Comparison of ENCODE assay signal across 16 cellular contexts in the genomic region with DNA sequence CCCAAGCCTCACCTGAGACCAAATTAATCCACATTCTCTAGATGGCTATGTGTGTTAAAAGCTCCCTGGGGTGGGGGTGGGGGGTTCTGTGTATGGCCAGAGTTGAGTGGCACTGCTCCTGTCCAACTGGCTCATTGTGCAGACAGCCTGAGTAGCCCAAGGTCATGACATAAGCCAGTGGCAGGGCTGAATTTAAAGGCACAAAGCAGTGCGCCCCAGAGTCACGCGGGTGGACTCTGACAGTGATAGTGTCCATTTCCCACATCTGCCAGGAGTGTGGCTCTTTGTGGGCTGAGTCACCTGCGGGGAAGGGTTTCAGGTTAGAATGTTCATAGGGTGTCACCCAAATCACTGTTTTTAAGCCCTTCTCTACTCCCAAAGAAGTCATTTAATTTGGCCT. TPM values are rescaled to one million over a fixed set of nuclear protein-coding genes. Genes with fewer than 3 reads are reported as not detected.
DNase-seq lines count a peak whose midpoint lies in the region; ATAC-seq and TF ChIP-seq lines count a peak whose summit lies in the region.
"Had no signal": no experiment of that assay in that cellular context is flagged by ENCODE, and none has a peak within 500 bp of the region (broad histone marks: within the 10 kb centered on the region; RNA-seq: fewer than 3 reads in every experiment).

No MANE protein-coding gene starts in this region.

- peak overlapping the region; percentile 50 for H2AK5ac ChIP-seq in IMR-90 (ENCODE audit: low read depth, low read length)

- no peak for TF ChIP-seq RAD21 in IMR-90 (IDR thresholded peaks at IDR 0.05; ENCODE audit: low read length)

- H2BK15ac ChIP-seq in IMR-90 (ENCODE audit: low read depth, low read length) = no peak overlapping the region

- H3K23ac ChIP-seq in IMR-90 (ENCODE audit: low read depth, low read length) = no peak overlapping the region

- TF ChIP-seq CTCF in IMR-90 (conservative IDR thresholded peaks at IDR 0.05; ENCODE audit: low read depth, low read length) = no peak
- no peak for TF ChIP-seq CTCF in body of pancreas (IDR thresholded peaks at IDR 0.05)
- TF ChIP-seq CTCF in hepatocyte (IDR thresholded peaks at IDR 0.05; ENCODE audit: poor library complexity) = no peak
- no peak for TF ChIP-seq CTCF in activated CD8-positive, alpha-beta T cell treated with anti-CD3 and anti-CD28 coated beads for 36 hours (IDR thresholded peaks at IDR 0.05)

- H3K56ac ChIP-seq in IMR-90 (ENCODE audit: extremely low read depth, insufficient read depth, low read length) = no peak overlapping the region

- no peak overlapping the region for H4K91ac ChIP-seq in IMR-90 (ENCODE audit: insufficient read depth, low read depth, low read length)

- H3K4me2 ChIP-seq in IMR-90 (ENCODE audit: low read depth, low read length) (no peak overlapping the region), hepatocyte (peak overlapping the region; percentile 65)

- H3K4me1 Mint-ChIP-seq in activated CD8-positive, alpha-beta T cell treated with anti-CD3 and anti-CD28 coated beads for 36 hours (ENCODE audit: low read depth) = no peaks in the 10 kb centered on the region
- H3K4me1 Mint-ChIP-seq in T-helper 17 cell = peaks cover 2% of the 10 kb centered on the region
- H3K4me1 Mint-ChIP-seq: activated naive CD4-positive, alpha-beta T cell treated with anti-CD3 and anti-CD28 coated beads, Interleukin-2, amount 50 U/mL, for 24 hours; naive thymus-derived CD8-positive, alpha-beta T cell had no signal

- H3K9me3 Mint-ChIP-seq in activated CD8-positive, alpha-beta T cell treated with anti-CD3 and anti-CD28 coated beads for 36 hours = no peaks in the 10 kb centered on the region
- H3K9me3 Mint-ChIP-seq: activated naive CD4-positive, alpha-beta T cell treated with anti-CD3 and anti-CD28 coated beads, Interleukin-2, amount 50 U/mL, for 24 hours; naive thymus-derived CD8-positive, alpha-beta T cell had no signal

- no peak overlapping the region for H4K5ac ChIP-seq in IMR-90 (ENCODE audit: low read depth, low read length)

- TF ChIP-seq POLR2A in IMR-90 (IDR thresholded peaks at IDR 0.05; ENCODE audit: low read depth, low read length) (no peak), body of pancreas (IDR thresholded peaks at IDR 0.05) (no peak)

- H3K4me1 ChIP-seq in IMR-90 (ENCODE audit: control insufficient read depth, insufficient read depth, low read length) = peaks cover 10% of the 10 kb centered on the region
- H3K4me1 ChIP-seq in body of pancreas = peaks cover 35% of the 10 kb centered on the region
- H3K4me1 ChIP-seq in hepatocyte (ENCODE audit: insufficient read depth) = peaks cover 29% of the 10 kb centered on the region
- H3K4me1 ChIP-seq in stomach smooth muscle (ENCODE audit: control insufficient read depth, insufficient read depth, low read length) = peaks cover 17% of the 10 kb centered on the region

- WGBS in IMR-90 (ENCODE audit: extremely low coverage in 2 of 2, insufficient read length in 1 of 2), 2 experiments = 100% methylated on average over 1 of the region's 4 CpGs; no CpG with 5 or more reads in 1 of the 2 experiments
- 26 to 31% methylated on average over 4 of the region's 4 CpGs for WGBS in body of pancreas, 2 donors
- WGBS in hepatocyte (ENCODE audit: low lambda C conversion rate, missing lambda C conversion rate) = 66% methylated on average over 4 of the region's 4 CpGs

- no TSS peak for BruUV-seq in IMR-90 (replicated peaks; lab: Mats Ljungman, UMichigan)

- H3K9ac ChIP-seq in IMR-90 (ENCODE audit: low read depth, low read length) = no peak overlapping the region
- H3K9ac ChIP-seq in stomach smooth muscle (ENCODE audit: low read length in 2 of 2) = no peak overlapping the region

- H3K27ac Mint-ChIP-seq in activated CD8-positive, alpha-beta T cell treated with anti-CD3 and anti-CD28 coated beads for 36 hours = no peak overlapping the region
- no peak overlapping the region for H3K27ac Mint-ChIP-seq in T-helper 17 cell
- H3K27ac Mint-ChIP-seq: activated naive CD4-positive, alpha-beta T cell treated with anti-CD3 and anti-CD28 coated beads, Interleukin-2, amount 50 U/mL, for 24 hours had no signal

- H3K36me3 ChIP-seq in IMR-90 (ENCODE audit: control insufficient read depth, insufficient read depth, low read length) = no peaks in the 10 kb centered on the region
- no peaks in the 10 kb centered on the region for H3K36me3 ChIP-seq in body of pancreas (replicated peaks in 1 of 2; ENCODE audit: insufficient read depth in 1 of 2, low read depth in 2 of 2)
- no peaks in the 10 kb centered on the region for H3K36me3 ChIP-seq in hepatocyte (replicated peaks; ENCODE audit: insufficient read depth, low read depth)
- no peaks in the 10 kb centered on the region for H3K36me3 ChIP-seq in stomach smooth muscle (ENCODE audit: control insufficient read depth in 2 of 2, insufficient read depth in 2 of 2, low read length in 2 of 2)

- peak overlapping the region; percentile 25 for H2AK9ac ChIP-seq in IMR-90 (replicated peaks; ENCODE audit: low read depth, low read length, poor library complexity)

- no peak overlapping the region for H3K27ac ChIP-seq in IMR-90 (ENCODE audit: insufficient read depth, low read length)
- H3K27ac ChIP-seq in body of pancreas = peak overlapping the region; percentile 49 to 61 (median 54)
- H3K27ac ChIP-seq in hepatocyte = peak overlapping the region; percentile 63
- H3K27ac ChIP-seq in stomach smooth muscle (ENCODE audit: low read length) = peak overlapping the region; percentile 46

- no peak overlapping the region for H4K8ac ChIP-seq in IMR-90 (ENCODE audit: low read depth in 2 of 2, low read length in 2 of 2)

- POLR2A ChIA-PET in IMR-90 (lab: Charles Lee; ENCODE audit: unreplicated experiment) = no interaction called here
- POLR2A ChIA-PET in activated CD8-positive, alpha-beta T cell treated with anti-CD3 and anti-CD28 coated beads for 36 hours (lab: Charles Lee) = no interaction called here

- H3K18ac ChIP-seq in IMR-90 (ENCODE audit: low read depth, low read length) = no peak overlapping the region

- H3K27me3 Mint-ChIP-seq in activated CD8-positive, alpha-beta T cell treated with anti-CD3 and anti-CD28 coated beads for 36 hours = peaks cover 3% of the 10 kb centered on the region
- H3K27me3 Mint-ChIP-seq in T-helper 17 cell = peaks cover 29% of the 10 kb centered on the region
- H3K27me3 Mint-ChIP-seq: activated naive CD4-positive, alpha-beta T cell treated with anti-CD3 and anti-CD28 coated beads, Interleukin-2, amount 50 U/mL, for 24 hours had no signal

- no peak for DNase-seq in IMR-90
- peak; percentile 65 to 85 (median 76) for DNase-seq in body of pancreas
- DNase-seq in hepatocyte (ENCODE audit: low spot score) = peak; percentile 25
- no peak for DNase-seq in activated CD8-positive, alpha-beta T cell treated with anti-CD3 and anti-CD28 coated beads for 36 hours
- no peak for DNase-seq in T-helper 17 cell
- DNase-seq in NCI-H128 (lab: John Stamatoyannopoulos, UW; ENCODE audit: unreplicated experiment) = no peak
- DNase-seq: activated CD4-positive, CD25-positive, alpha-beta regulatory T cell; cerebellar nuclear complex; GOT3; naive thymus-derived CD8-positive, alpha-beta T cell; NCI-H1048; stimulated activated naive CD4-positive, alpha-beta T cell treated with Interleukin-2 at 50 U/mL for 16 hours had no signal

- H3K14ac ChIP-seq in IMR-90 (replicated peaks; ENCODE audit: low read depth, low read length) = no peak overlapping the region

- no peak overlapping the region for H3K4ac ChIP-seq in IMR-90 (ENCODE audit: low read depth, low read length)

- dilution Hi-C loops in IMR-90 (cut with HindIII; ENCODE audit: low sequenced_read_pairs, unreplicated experiment) = no loop called here

- H2BK20ac ChIP-seq in IMR-90 (ENCODE audit: low read depth, low read length) = no peak overlapping the region

- intact Hi-C loops in IMR-90 (cut with micrococcal nuclease) (no loop called here), body of pancreas (cut with DNase I) (no loop called here)
- intact Hi-C loops in activated CD8-positive, alpha-beta T cell treated with anti-CD3 and anti-CD28 coated beads for 36 hours (cut with micrococcal nuclease) = no loop called here

- H3K9me2 ChIP-seq in hepatocyte (replicated peaks; ENCODE audit: insufficient read depth) = no peaks in the 10 kb centered on the region

- H3K4me3 ChIP-seq in IMR-90 (ENCODE audit: insufficient read depth, low read depth, low read length) (no peak overlapping the region), body of pancreas (no peak overlapping the region), hepatocyte (no peak overlapping the region), stomach smooth muscle (ENCODE audit: low read length in 2 of 2) (no peak overlapping the region)

- H3K79me1 ChIP-seq in IMR-90 (ENCODE audit: low read depth in 1 of 2, low read length in 2 of 2) = peaks cover 3 to 15% of the 10 kb centered on the region in 2 experiments; a peak in 2 of 4 replicates

- H3K79me2 ChIP-seq in hepatocyte = no peaks in the 10 kb centered on the region

- in situ Hi-C loops in IMR-90 (cut with MboI; ENCODE audit: low sequenced_read_pairs) = no loop called here

- CTCF ChIA-PET in IMR-90 (lab: Yijun Ruan, JAX) = interaction anchor here (0.5 kb wide), 1 partner anchor 238 kb away, joined by 5 read pairs; no protein-coding TSS in a partner anchor
- CTCF ChIA-PET in activated CD8-positive, alpha-beta T cell treated with anti-CD3 and anti-CD28 coated beads for 36 hours (lab: Charles Lee) = interaction anchor here (1.8 kb wide), 1 partner anchor 14 kb away, joined by 9 read pairs; no protein-coding TSS in a partner anchor

- no peak overlapping the region for H2BK5ac ChIP-seq in IMR-90 (ENCODE audit: low read depth, low read length, poor library complexity, severe bottlenecking)

- H3K9me3 ChIP-seq in IMR-90 (ENCODE audit: control insufficient read depth, insufficient read depth, low read length) (no peaks in the 10 kb centered on the region), body of pancreas (no peaks in the 10 kb centered on the region), hepatocyte (ENCODE audit: low read depth) (no peaks in the 10 kb centered on the region), stomach smooth muscle (ENCODE audit: control insufficient read depth in 2 of 2, low read length in 2 of 2) (no peaks in the 10 kb centered on the region), T-helper 17 cell (ENCODE audit: control insufficient read depth, low read length, poor library complexity, severe bottlenecking) (no peaks in the 10 kb centered on the region)

- H2AFZ ChIP-seq in IMR-90 (replicated peaks; ENCODE audit: low read length, poor library complexity) (peak overlapping the region; percentile 26), hepatocyte (no peak overlapping the region)

- no peaks in the 10 kb centered on the region for H3K36me3 Mint-ChIP-seq in activated CD8-positive, alpha-beta T cell treated with anti-CD3 and anti-CD28 coated beads for 36 hours (ENCODE audit: low read depth)
- H3K36me3 Mint-ChIP-seq in T-helper 17 cell (ENCODE audit: low read depth) = no peaks in the 10 kb centered on the region
- H3K36me3 Mint-ChIP-seq: activated naive CD4-positive, alpha-beta T cell treated with anti-CD3 and anti-CD28 coated beads, Interleukin-2, amount 50 U/mL, for 24 hours; naive thymus-derived CD8-positive, alpha-beta T cell had no signal

- no peak overlapping the region for H3K4me3 Mint-ChIP-seq in activated CD8-positive, alpha-beta T cell treated with anti-CD3 and anti-CD28 coated beads for 36 hours
- H3K4me3 Mint-ChIP-seq in T-helper 17 cell = no peak overlapping the region
- H3K4me3 Mint-ChIP-seq: activated naive CD4-positive, alpha-beta T cell treated with anti-CD3 and anti-CD28 coated beads, Interleukin-2, amount 50 U/mL, for 24 hours; naive thymus-derived CD8-positive, alpha-beta T cell had no signal

- H3K27me3 ChIP-seq in IMR-90 (ENCODE audit: control insufficient read depth, insufficient read depth, low read length) (no peaks in the 10 kb centered on the region), body of pancreas (no peaks in the 10 kb centered on the region), hepatocyte (no peaks in the 10 kb centered on the region), stomach smooth muscle (ENCODE audit: control insufficient read depth in 1 of 2, insufficient read depth in 2 of 2, low read length in 2 of 2) (no peaks in the 10 kb centered on the region)

- no peak for ATAC-seq in IMR-90 (ENCODE audit: low read depth)
- ATAC-seq in body of pancreas = peak; percentile 92
- ATAC-seq in HG03520 (IDR thresholded peaks at IDR 0.05; ENCODE audit: unreplicated experiment) = no peak
- no peak for ATAC-seq in activated CD8-positive, alpha-beta T cell treated with anti-CD3 and anti-CD28 coated beads for 36 hours
- ATAC-seq in T-helper 17 cell = no peak
- ATAC-seq: esophagus mucosa; naive thymus-derived CD8-positive, alpha-beta T cell had no signal

- H3K9me1 ChIP-seq in IMR-90 (ENCODE audit: insufficient read depth, low read length) = no peaks in the 10 kb centered on the region

- no peak overlapping the region for H2BK120ac ChIP-seq in IMR-90 (ENCODE audit: low read depth, low read length)

- H4K20me1 ChIP-seq in IMR-90 (ENCODE audit: insufficient read depth, low read length) = no peaks in the 10 kb centered on the region; the same call in 1 of the 2 replicates
- H4K20me1 ChIP-seq in hepatocyte (ENCODE audit: insufficient read depth, poor library complexity, severe bottlenecking) = no peaks in the 10 kb centered on the region

RNA-seq across cellular contexts. Expression of a gene that starts 45.4 kb away (rescaled TPM):
- total RNA-seq in IMR-90 (2012; rRNA removed) (12.4 and 17.2 TPM in 2 replicates), body of pancreas (10 to 100 TPM; 51.4 TPM), hepatocyte (14.7 and 19.2 TPM in 2 replicates), T-helper 17 cell (under 1 TPM; 0.60 to 0.65 TPM)
- polyA plus RNA-seq in IMR-90 (2012; rRNA removed) (13.5 and 13.9 TPM in 2 replicates), hepatocyte (5.3 and 6.4 TPM in 2 replicates)
- polyA plus RNA-seq in IMR-90 (2012; cell fraction: cytosol; rRNA removed) = 12.1 and 13.8 TPM in 2 replicates
- polyA plus RNA-seq in IMR-90 (2012; cell fraction: nucleus; rRNA removed; ENCODE audit: low replicate concordance) = 3.8 and 4.5 TPM in 2 replicates
- total RNA-seq in activated CD8-positive, alpha-beta T cell treated with anti-CD3 and anti-CD28 coated beads for 36 hours = 1 to 10 TPM; 1.6 to 2.2 TPM

Comparison
In these comparisons a context has a peak if more than half of its experiments do, and no peak if none do; other contexts are left out.
1. DNase-seq: peak in body of pancreas (4 of 4) and hepatocyte (single experiment); none in IMR-90 (single experiment), activated CD8-positive, alpha-beta T cell treated with anti-CD3 and anti-CD28 coated beads for 36 hours (single experiment), T-helper 17 cell (0 of 3) and NCI-H128 (single experiment).